10 cellular contexts compared by ENCODE assay signal in genomic region chr14:90087433-90087832, GRCh38. TPM values are rescaled to one million over a fixed set of nuclear protein-coding genes. Genes with fewer than 3 reads are reported as not detected.
A peak's percentile ranks its signal among the peaks of the same experiment; 100 is the strongest.
DNase-seq lines count a peak whose midpoint lies in the region; ATAC-seq and TF ChIP-seq lines count a peak whose summit lies in the region.
"Had no signal": no experiment of that assay in that cellular context is flagged by ENCODE, and none has a peak within 500 bp of the region (broad histone marks: within the 10 kb centered on the region; RNA-seq: fewer than 3 reads in every experiment).

No MANE protein-coding gene starts in this region.

- no peak for TF ChIP-seq EP300 in sigmoid colon (IDR thresholded peaks at IDR 0.05)

- no peak overlapping the region for H3K27ac ChIP-seq in sigmoid colon

- ATAC-seq in GM21576 (IDR thresholded peaks at IDR 0.05; ENCODE audit: unreplicated experiment) = peak; percentile 59

- DNase-seq in RPMI7951 (ENCODE audit: low read depth) = peak; percentile 86
- DNase-seq in fibroblast of villous mesenchyme (ENCODE audit: low read depth) = peak; percentile 52
- peak; percentile 68 for DNase-seq in sigmoid colon
- no peak for DNase-seq in cerebellum (ENCODE audit: low spot score)
- DNase-seq in NCI-H524 (lab: John Stamatoyannopoulos, UW) = no peak
- no peak for DNase-seq in COR-L47 (lab: John Stamatoyannopoulos, UW)
- no peak for DNase-seq in LoVo (ENCODE audit: low spot score)
- DNase-seq: activated CD4-positive, alpha-beta T cell treated with anti-CD3 and anti-CD28 coated beads for 1 hour; NCI-H1048 had no signal

- WGBS in sigmoid colon, 2 donors = 63 to 82% methylated on average over 6 of the region's 6 CpGs

- H3K4me3 ChIP-seq in fibroblast of villous mesenchyme (ENCODE audit: low read depth, low read length) (no peak overlapping the region), sigmoid colon (no peak overlapping the region)

- H3K36me3 ChIP-seq in sigmoid colon = no peaks in the 10 kb centered on the region

- TF ChIP-seq CTCF in fibroblast of villous mesenchyme (IDR thresholded peaks at IDR 0.05; ENCODE audit: insufficient read depth, low read depth, low read length) (no peak), sigmoid colon (IDR thresholded peaks at IDR 0.05) (no peak)

- TF ChIP-seq POLR2A in sigmoid colon (IDR thresholded peaks at IDR 0.05) = no peak

- peaks cover 0 to 11% (median 7%) of the 10 kb centered on the region in 4 donors for H3K4me1 ChIP-seq in sigmoid colon

- intact Hi-C loops in sigmoid colon (cut with DNase I) = no loop called here

- no peaks in the 10 kb centered on the region for H3K27me3 ChIP-seq in sigmoid colon

- no peaks in the 10 kb centered on the region for H3K9me3 ChIP-seq in sigmoid colon

RNA-seq across cellular contexts. Expression of gene KCNK13, which starts 25.6 kb away (rescaled TPM):
- total RNA-seq in RPMI7951 (2014; rRNA removed; shearing (Covaris generic)) = not detected in 2 replicates
- total RNA-seq in fibroblast of villous mesenchyme (not detected in 2 replicates), sigmoid colon (1 to 10 TPM in 1 of 4 donors, under 1 TPM in 1, not detected in 2; 0.95 to 1.1 TPM), cerebellum (0.82 TPM)
- 1 to 10 TPM in 1 of 3 donors, under 1 TPM in 2; 0.51 to 1.4 (median 0.60) TPM for polyA plus RNA-seq in sigmoid colon

Comparison
In these comparisons a context has a peak if more than half of its experiments do, and no peak if none do; other contexts are left out.
1. DNase-seq: peak in RPMI7951 (single experiment), fibroblast of villous mesenchyme (single experiment) and sigmoid colon (single experiment); none in cerebellum (single experiment), NCI-H524 (0 of 2), COR-L47 (single experiment) and LoVo (single experiment).